ENCODE assay signal across 11 cellular contexts in genomic region chr3:24857945-24858344, GRCh38.
"Had no signal": no experiment of that assay in that cellular context is flagged by ENCODE, and none has a peak within 500 bp of the region (broad histone marks: within the 10 kb centered on the region; RNA-seq: fewer than 3 reads in every experiment).

No MANE protein-coding gene starts in this region.

- H3K9ac ChIP-seq: GM23248 had no signal

- ATAC-seq: GM23338, HCT116 had no signal

- H3K4me1 ChIP-seq: HAP-1 had no signal

- H2AFZ ChIP-seq: GM23248, GM23338 had no signal

- FAIRE-seq: H1, H54 had no signal

- H3K4me2 ChIP-seq: GM23338 had no signal

- H3K9me3 ChIP-seq: HAP-1 had no signal

- H3K36me3 ChIP-seq: HAP-1 had no signal

- H3K4me3 ChIP-seq: GM23248, GM23338, HAP-1 had no signal

- H3K27ac ChIP-seq: GM23248 had no signal

- DNase-seq: GM23248, GOT3, H7, H9, HCEC 1CT, HFFc6 had no signal
